In genomic region chr4:76055005-76055404, GRCh38 we compare ENCODE assay signal across 13 cellular contexts. TPM values are rescaled to one million over a fixed set of nuclear protein-coding genes. Genes with fewer than 3 reads are reported as not detected.
DNase-seq lines count a peak whose midpoint lies in the region; ATAC-seq and TF ChIP-seq lines count a peak whose summit lies in the region.
"Had no signal": no experiment of that assay in that cellular context is flagged by ENCODE, and none has a peak within 500 bp of the region (broad histone marks: within the 10 kb centered on the region; RNA-seq: fewer than 3 reads in every experiment).

No MANE protein-coding gene starts in this region.

- ATAC-seq in GM19351 (IDR thresholded peaks at IDR 0.05; ENCODE audit: unreplicated experiment) (peak; percentile 91), HG03039 (IDR thresholded peaks at IDR 0.05; ENCODE audit: unreplicated experiment) (peak; percentile 93), gastroesophageal sphincter (no peak)

- no peak overlapping the region for H3K27ac ChIP-seq in gastroesophageal sphincter
- H3K27ac ChIP-seq in tibial artery = no peak overlapping the region

- H3K4me3 ChIP-seq in gastroesophageal sphincter = no peak overlapping the region
- H3K4me3 ChIP-seq in tibial artery = no peak overlapping the region

- no peak for TF ChIP-seq EP300 in gastroesophageal sphincter (IDR thresholded peaks at IDR 0.05)

- WGBS in gastroesophageal sphincter (ENCODE audit: low coverage in 1 of 2), 2 donors = 53 to 83% methylated on average over 2 of the region's 2 CpGs

- H3K27ac Mint-ChIP-seq in T-helper 2 cell treated with Interferon-gamma antibody and Interleukin-4, amounts not matched to agents 5 μg/mL and 100 μg/mL, for 36 hours = peak overlapping the region; percentile 12

- no peaks in the 10 kb centered on the region for H3K36me3 Mint-ChIP-seq in T-helper 2 cell treated with Interferon-gamma antibody and Interleukin-4, amounts not matched to agents 5 μg/mL and 100 μg/mL, for 36 hours (ENCODE audit: low read depth)

- no peak for TF ChIP-seq POLR2A in gastroesophageal sphincter (IDR thresholded peaks at IDR 0.05)

- H3K36me3 ChIP-seq in gastroesophageal sphincter (no peaks in the 10 kb centered on the region), tibial artery (no peaks in the 10 kb centered on the region)

- H3K4me3 Mint-ChIP-seq in T-helper 2 cell treated with Interferon-gamma antibody and Interleukin-4, amounts not matched to agents 5 μg/mL and 100 μg/mL, for 36 hours = no peak overlapping the region
- H3K4me3 Mint-ChIP-seq: neural crest cell had no signal

- DNase-seq in GM13977 (ENCODE audit: low spot score) (peak; percentile 81), HuH-7 (ENCODE audit: low spot score) (no peak), NCI-H82 (lab: John Stamatoyannopoulos, UW) (no peak), tibial artery (no peak)
- DNase-seq in T-helper 2 cell treated with Interferon-gamma antibody and Interleukin-4, amounts not matched to agents 5 μg/mL and 100 μg/mL, for 36 hours (ENCODE audit: low spot score) = peak; percentile 41
- DNase-seq: activated CD8-positive, alpha-beta memory T cell treated with anti-CD3 and anti-CD28 coated beads, Interleukin-2, amount 50 U/mL, for 48 hours; erythroblast; NCI-H446; stimulated activated naive CD4-positive, alpha-beta T cell had no signal

- no peaks in the 10 kb centered on the region for H3K4me1 ChIP-seq in gastroesophageal sphincter
- no peaks in the 10 kb centered on the region for H3K4me1 ChIP-seq in tibial artery

- H3K27me3 Mint-ChIP-seq in T-helper 2 cell treated with Interferon-gamma antibody and Interleukin-4, amounts not matched to agents 5 μg/mL and 100 μg/mL, for 36 hours (ENCODE audit: low read depth) = peaks cover 2% of the 10 kb centered on the region

- H3K27me3 ChIP-seq in gastroesophageal sphincter (peaks cover 28% of the 10 kb centered on the region), tibial artery (peaks cover 0 to 17% of the 10 kb centered on the region in 2 donors)

- TF ChIP-seq CTCF in GM13977 (IDR thresholded peaks at IDR 0.05; ENCODE audit: extremely low read depth, insufficient read depth, missing control alignments) (no peak), gastroesophageal sphincter (IDR thresholded peaks at IDR 0.05) (no peak), tibial artery (IDR thresholded peaks at IDR 0.05) (no peak)

- in situ Hi-C loops in GM13977 (cut with MboI; ENCODE audit: low pct_unique_long_range_greater_than_20kb, low sequenced_read_pairs, unreplicated experiment) = loop anchor here (25.0 kb wide), 1 partner anchor 143 kb away; the partner anchor contains the start of gene PPEF2

- intact Hi-C loops in tibial artery (cut with DNase I; ENCODE audit: low total_unique reads) = no loop called here

- peaks cover 40% of the 10 kb centered on the region for H3K4me1 Mint-ChIP-seq in T-helper 2 cell treated with Interferon-gamma antibody and Interleukin-4, amounts not matched to agents 5 μg/mL and 100 μg/mL, for 36 hours (ENCODE audit: low read depth)

- H3K9me3 ChIP-seq in gastroesophageal sphincter = no peaks in the 10 kb centered on the region
- H3K9me3 ChIP-seq in tibial artery = no peaks in the 10 kb centered on the region

- no peaks in the 10 kb centered on the region for H3K9me3 Mint-ChIP-seq in T-helper 2 cell treated with Interferon-gamma antibody and Interleukin-4, amounts not matched to agents 5 μg/mL and 100 μg/mL, for 36 hours
- H3K9me3 Mint-ChIP-seq: neural crest cell had no signal

RNA-seq across cellular contexts. Expression of gene CXCL11, which starts 19.1 kb away (rescaled TPM):
- total RNA-seq in gastroesophageal sphincter = under 1 TPM in 1 of 4 donors, not detected in 3; 0.59 TPM
- total RNA-seq: neural crest cell had no signal

RNA-seq across cellular contexts. Expression of gene ART3, which starts 19.5 kb away (rescaled TPM):
- 10 to 100 TPM in 2 of 4 donors, 1 to 10 TPM in 2; 2.3 to 22.6 (median 7.8) TPM for total RNA-seq in gastroesophageal sphincter
- total RNA-seq: neural crest cell had no signal

RNA-seq across cellular contexts. Expression of gene CXCL10, which starts 31.7 kb away (rescaled TPM):
- total RNA-seq in gastroesophageal sphincter = 1 to 10 TPM in 2 of 4 donors, not detected in 2; 1.7 to 2.1 TPM
- total RNA-seq: neural crest cell had no signal

RNA-seq across cellular contexts. Expression of gene CXCL9, which starts 47.7 kb away (rescaled TPM):
- total RNA-seq in gastroesophageal sphincter = under 1 TPM in 2 of 4 donors, not detected in 2; 0.13 to 0.31 TPM
- total RNA-seq: neural crest cell had no signal

Comparison
In these comparisons a context has a peak if more than half of its experiments do, and no peak if none do; other contexts are left out.
1. DNase-seq: peak in GM13977 (single experiment) and T-helper 2 cell treated with Interferon-gamma antibody and Interleukin-4, amounts not matched to agents 5 μg/mL and 100 μg/mL, for 36 hours (single experiment); none in HuH-7 (single experiment), NCI-H82 (single experiment) and tibial artery (0 of 2).